Comparison of ENCODE assay signal across 9 cellular contexts in the genomic region with DNA sequence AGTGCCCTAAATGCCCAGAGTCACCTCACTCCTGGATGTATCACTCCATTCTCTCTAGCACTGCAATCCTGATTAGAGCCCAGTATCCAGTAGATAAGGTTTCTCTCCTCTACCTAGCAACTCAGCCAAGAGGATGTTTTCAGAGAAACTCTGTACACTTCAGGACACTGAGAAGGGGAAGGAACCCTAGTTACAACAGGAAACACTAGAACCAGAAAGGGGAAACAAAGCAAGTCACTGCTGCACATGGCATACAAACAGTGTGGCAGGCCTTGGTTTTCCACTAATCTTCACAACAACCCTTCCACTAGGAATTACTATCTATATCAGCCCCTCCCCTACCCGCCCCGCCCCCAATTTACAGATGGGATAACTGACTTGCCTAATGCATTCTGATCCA. TPM values are rescaled to one million over a fixed set of nuclear protein-coding genes. Genes with fewer than 3 reads are reported as not detected.
A peak's percentile ranks its signal among the peaks of the same experiment; 100 is the strongest.
DNase-seq lines count a peak whose midpoint lies in the region; ATAC-seq and TF ChIP-seq lines count a peak whose summit lies in the region.
"Had no signal": no experiment of that assay in that cellular context is flagged by ENCODE, and none has a peak within 500 bp of the region (broad histone marks: within the 10 kb centered on the region; RNA-seq: fewer than 3 reads in every experiment).

No MANE protein-coding gene starts in this region.

- peaks cover 10% of the 10 kb centered on the region for H3K36me3 Mint-ChIP-seq in T-helper 1 cell treated with Interleukin-12 subunit alpha and Interleukin-12 subunit beta and Interleukin-4 antibody, amounts not matched to agents 30 μg/mL and 1 μg/mL, for 36 hours (ENCODE audit: low read depth)
- peaks cover 19% of the 10 kb centered on the region for H3K36me3 Mint-ChIP-seq in dendritic cell treated with granulocyte-macrophage colony-stimulating factor and Interleukin-4, amounts not matched to agents 40 ng/mL and 50 ng/mL, for 4 days (ENCODE audit: low read depth)

- intact Hi-C loops in dendritic cell treated with granulocyte-macrophage colony-stimulating factor and Interleukin-4, amounts not matched to agents 40 ng/mL and 50 ng/mL, for 4 days (cut with micrococcal nuclease) = loop anchor here (5.0 kb wide), 1 partner anchor 293 kb away; the partner anchor contains the start of gene RAB11FIP2
- intact Hi-C loops in gastrocnemius medialis (cut with DNase I; ENCODE audit: low total_unique reads) (no loop called here), ovary (cut with DNase I) (loop anchor here in 1 of 4 donors (10.0 kb wide), 1 partner anchor 806 kb away; no protein-coding TSS in a partner anchor)

- H3K27ac ChIP-seq in gastrocnemius medialis (peak overlapping the region; percentile 82 to 87 (median 86)), ovary (no peak overlapping the region)

- H3K27ac Mint-ChIP-seq in T-helper 1 cell treated with Interleukin-12 subunit alpha and Interleukin-12 subunit beta and Interleukin-4 antibody, amounts not matched to agents 30 μg/mL and 1 μg/mL, for 36 hours = no peak overlapping the region
- H3K27ac Mint-ChIP-seq in dendritic cell treated with granulocyte-macrophage colony-stimulating factor and Interleukin-4, amounts not matched to agents 40 ng/mL and 50 ng/mL, for 4 days = no peak overlapping the region

- H3K27me3 ChIP-seq in gastrocnemius medialis (no peaks in the 10 kb centered on the region), ovary (no peaks in the 10 kb centered on the region)

- TF ChIP-seq EP300 in ovary (IDR thresholded peaks at IDR 0.05) = no peak

- DNase-seq in T-helper 1 cell (no peak), NOMO-1 treated with dmso at 0.1 percent for 144 hours (lab: John Stamatoyannopoulos, UW; ENCODE audit: unreplicated experiment) (peak; percentile 0), gastrocnemius medialis (no peak), ovary (no peak), kidney tubule cell (ENCODE audit: low spot score) (no peak)
- DNase-seq: NCI-H345 had no signal

- H3K9me3 Mint-ChIP-seq in T-helper 1 cell treated with Interleukin-12 subunit alpha and Interleukin-12 subunit beta and Interleukin-4 antibody, amounts not matched to agents 30 μg/mL and 1 μg/mL, for 36 hours = no peaks in the 10 kb centered on the region
- no peaks in the 10 kb centered on the region for H3K9me3 Mint-ChIP-seq in dendritic cell treated with granulocyte-macrophage colony-stimulating factor and Interleukin-4, amounts not matched to agents 40 ng/mL and 50 ng/mL, for 4 days

- H3K4me3 ChIP-seq in gastrocnemius medialis (peak overlapping the region in 3 of 4 donors; percentile 92 to 96 (median 95)), ovary (no peak overlapping the region)

- no peaks in the 10 kb centered on the region for H3K9me3 ChIP-seq in gastrocnemius medialis
- H3K9me3 ChIP-seq in ovary = no peaks in the 10 kb centered on the region

- no peaks in the 10 kb centered on the region for H3K27me3 Mint-ChIP-seq in T-helper 1 cell treated with Interleukin-12 subunit alpha and Interleukin-12 subunit beta and Interleukin-4 antibody, amounts not matched to agents 30 μg/mL and 1 μg/mL, for 36 hours (ENCODE audit: low read depth)
- no peaks in the 10 kb centered on the region for H3K27me3 Mint-ChIP-seq in dendritic cell treated with granulocyte-macrophage colony-stimulating factor and Interleukin-4, amounts not matched to agents 40 ng/mL and 50 ng/mL, for 4 days

- in situ Hi-C loops in gastrocnemius medialis (cut with MboI; ENCODE audit: low sequenced_read_pairs in 4 of 4) = loop anchor here in 2 of 4 donors (25.0 kb wide), 1 partner anchor 303 kb away; the partner anchor contains the start of gene RAB11FIP2 (in 2 of the 2)

- WGBS in ovary, 3 donors = 80 to 91% (median 89%) methylated on average over 2 of the region's 2 CpGs

- TF ChIP-seq POLR2A in gastrocnemius medialis (IDR thresholded peaks at IDR 0.05) (no peak), ovary (IDR thresholded peaks at IDR 0.05) (no peak)

- H3K4me1 Mint-ChIP-seq in T-helper 1 cell treated with Interleukin-12 subunit alpha and Interleukin-12 subunit beta and Interleukin-4 antibody, amounts not matched to agents 30 μg/mL and 1 μg/mL, for 36 hours (ENCODE audit: low read depth) = peaks cover 25% of the 10 kb centered on the region
- H3K4me1 Mint-ChIP-seq in dendritic cell treated with granulocyte-macrophage colony-stimulating factor and Interleukin-4, amounts not matched to agents 40 ng/mL and 50 ng/mL, for 4 days (ENCODE audit: low read depth) = peaks cover 19% of the 10 kb centered on the region

- TF ChIP-seq CTCF in gastrocnemius medialis (IDR thresholded peaks at IDR 0.05 in 4 of 5, conservative IDR thresholded peaks at IDR 0.05 in 1 of 5) (no peak), ovary (IDR thresholded peaks at IDR 0.05) (no peak)

- H3K4me3 Mint-ChIP-seq in T-helper 1 cell treated with Interleukin-12 subunit alpha and Interleukin-12 subunit beta and Interleukin-4 antibody, amounts not matched to agents 30 μg/mL and 1 μg/mL, for 36 hours = peak overlapping the region; percentile 88
- peak overlapping the region; percentile 20 for H3K4me3 Mint-ChIP-seq in dendritic cell treated with granulocyte-macrophage colony-stimulating factor and Interleukin-4, amounts not matched to agents 40 ng/mL and 50 ng/mL, for 4 days

- no peak for ATAC-seq in gastrocnemius medialis
- ATAC-seq in HG03108 (IDR thresholded peaks at IDR 0.05; ENCODE audit: unreplicated experiment) = no peak

- H3K36me3 ChIP-seq in gastrocnemius medialis = peaks cover 0 to 7% of the 10 kb centered on the region in 2 donors
- H3K36me3 ChIP-seq in ovary = no peaks in the 10 kb centered on the region

- H3K4me1 ChIP-seq in gastrocnemius medialis (peaks cover 46 to 50% of the 10 kb centered on the region in 2 donors), ovary (ENCODE audit: insufficient read depth) (peaks cover 7% of the 10 kb centered on the region)

RNA-seq across cellular contexts. Expression of gene FAM204A, which starts 1.6 kb away (rescaled TPM):
- total RNA-seq in gastrocnemius medialis (100 to 1,000 TPM in 1 of 4 donors, 10 to 100 TPM in 3; 57.1 to 100 (median 59.6) TPM), ovary (10 to 100 TPM; 22.9 to 82.1 (median 71.2) TPM)
- 10 to 100 TPM; 44.4 to 53.7 TPM for polyA plus RNA-seq in ovary

Comparison
In these comparisons a context has a peak if more than half of its experiments do, and no peak if none do; other contexts are left out.
1. H3K27ac ChIP-seq: peak in gastrocnemius medialis (4 of 4); none in ovary (0 of 2).